Comparison of ENCODE assay signal across 2 cellular contexts in genomic region chr7:158547817-158548216, GRCh38.
TF ChIP-seq lines count a peak whose summit lies in the region.

No MANE protein-coding gene starts in this region.

TF ChIP-seq in HCT116, 20 proteins besides CTCF, POLR2A, EP300 and RAD21:
- no peak for TF ChIP-seq SIN3A (IDR thresholded peaks at IDR 0.05; ENCODE audit: low read depth)
- no peak for TF ChIP-seq POLR2AphosphoS5 (IDR thresholded peaks at IDR 0.05; ENCODE audit: low read depth, low read length)
- TF ChIP-seq ZBTB33 (IDR thresholded peaks at IDR 0.05; ENCODE audit: extremely low read depth, insufficient replicate concordance, low read length): no peak
- TF ChIP-seq TCF7L2 (IDR thresholded peaks at IDR 0.05; ENCODE audit: borderline replicate concordance, extremely low read depth, insufficient read depth, insufficient read length): no peak
- no peak for TF ChIP-seq REST (IDR thresholded peaks at IDR 0.05; ENCODE audit: low read depth)
- TF ChIP-seq CBX3 (IDR thresholded peaks at IDR 0.05; ENCODE audit: low read depth): no peak
- TF ChIP-seq FOSL1 (IDR thresholded peaks at IDR 0.05; ENCODE audit: low read depth): no peak
- TF ChIP-seq SP1 (IDR thresholded peaks at IDR 0.05; ENCODE audit: low read depth): no peak
- no peak for TF ChIP-seq EZH2phosphoT487 (IDR thresholded peaks at IDR 0.05; ENCODE audit: borderline replicate concordance)
- TF ChIP-seq EZH2 (IDR thresholded peaks at IDR 0.05): no peak
- TF ChIP-seq SRF (IDR thresholded peaks at IDR 0.05; ENCODE audit: low read depth): no peak
- TF ChIP-seq ATF3 (IDR thresholded peaks at IDR 0.05): no peak
- TF ChIP-seq JUND (IDR thresholded peaks at IDR 0.05): no peak
- no peak for TF ChIP-seq ZNF274 (IDR thresholded peaks at IDR 0.05; ENCODE audit: low read depth, low read length)
TF ChIP-seq in HCT116: peak in this region for 0.

TF ChIP-seq in H1, 55 proteins besides CTCF, POLR2A, EP300 and RAD21:
- no peak for TF ChIP-seq CBX5 (IDR thresholded peaks at IDR 0.05; ENCODE audit: low read depth, low read length)
- no peak for TF ChIP-seq CHD7 (IDR thresholded peaks at IDR 0.05; ENCODE audit: insufficient replicate concordance, low read length)
- no peak for TF ChIP-seq SRF (IDR thresholded peaks at IDR 0.05; ENCODE audit: low read depth, low read length)
- no peak for TF ChIP-seq GTF2F1 (IDR thresholded peaks at IDR 0.05; ENCODE audit: borderline replicate concordance, low read depth, low read length)
- TF ChIP-seq KDM4A (IDR thresholded peaks at IDR 0.05; ENCODE audit: low read depth, low read length, severe bottlenecking): no peak
- no peak for TF ChIP-seq CBX8 (IDR thresholded peaks at IDR 0.05; ENCODE audit: borderline replicate concordance, low read depth, low read length)
- no peak for TF ChIP-seq JUND (IDR thresholded peaks at IDR 0.05; ENCODE audit: low read length)
- TF ChIP-seq ATF3 (IDR thresholded peaks at IDR 0.05; ENCODE audit: insufficient read depth, low read depth, low read length): no peak
- TF ChIP-seq BACH1 (IDR thresholded peaks at IDR 0.05; ENCODE audit: low read length): no peak
- TF ChIP-seq TBP (IDR thresholded peaks at IDR 0.05; ENCODE audit: low read depth, low read length): no peak
- no peak for TF ChIP-seq RFX5 (IDR thresholded peaks at IDR 0.05; ENCODE audit: borderline replicate concordance, low read depth, low read length)
- TF ChIP-seq GABPA (IDR thresholded peaks at IDR 0.05; ENCODE audit: borderline replicate concordance, insufficient read depth, low read length): no peak
- no peak for TF ChIP-seq POLR2AphosphoS5 (IDR thresholded peaks at IDR 0.05; ENCODE audit: low read depth, low read length)
- no peak for TF ChIP-seq ASH2L (IDR thresholded peaks at IDR 0.05; ENCODE audit: low read length)
- no peak for TF ChIP-seq MAX (IDR thresholded peaks at IDR 0.05)
- no peak for TF ChIP-seq HDAC2 (IDR thresholded peaks at IDR 0.05; ENCODE audit: borderline replicate concordance in 1 of 2, low read depth in 2 of 2, low read length in 2 of 2)
- TF ChIP-seq MAFK (IDR thresholded peaks at IDR 0.05; ENCODE audit: low read depth, low read length): no peak
- no peak for TF ChIP-seq SAP30 (IDR thresholded peaks at IDR 0.05; ENCODE audit: insufficient read depth, insufficient replicate concordance, low read length)
- no peak for TF ChIP-seq SP2 (IDR thresholded peaks at IDR 0.05; ENCODE audit: low read length)
TF ChIP-seq in H1: peak in this region for 0.
